10 cellular contexts compared by ENCODE assay signal in genomic region chr2:143183804-143184463, GRCh38. TPM values are rescaled to one million over a fixed set of nuclear protein-coding genes. Genes with fewer than 3 reads are reported as not detected.
DNase-seq lines count a peak whose midpoint lies in the region; ATAC-seq and TF ChIP-seq lines count a peak whose summit lies in the region.
"Had no signal": no experiment of that assay in that cellular context is flagged by ENCODE, and none has a peak within 500 bp of the region (broad histone marks: within the 10 kb centered on the region; RNA-seq: fewer than 3 reads in every experiment).

No MANE protein-coding gene starts in this region.

- peak overlapping the region in 7 of 10 donors; percentile 9 to 91 (median 20) for H3K27ac Mint-ChIP-seq in naive thymus-derived CD8-positive, alpha-beta T cell
- H3K27ac Mint-ChIP-seq in MCF 10A (ENCODE audit: low read depth, unreplicated experiment) = no peak overlapping the region
- H3K27ac Mint-ChIP-seq: dendritic cell treated with granulocyte-macrophage colony-stimulating factor and Interleukin-4, amounts not matched to agents 40 ng/mL and 50 ng/mL, for 4 days had no signal

- peaks cover 0 to 15% (median 5%) of the 10 kb centered on the region in 9 donors for H3K9me3 Mint-ChIP-seq in naive thymus-derived CD8-positive, alpha-beta T cell
- peaks cover 5% of the 10 kb centered on the region for H3K9me3 Mint-ChIP-seq in MCF 10A (ENCODE audit: unreplicated experiment)

- ATAC-seq in GM18520 (IDR thresholded peaks at IDR 0.05; ENCODE audit: unreplicated experiment) (peak; percentile 94), GM21360 (IDR thresholded peaks at IDR 0.05; ENCODE audit: unreplicated experiment) (peak; percentile 91), HG03045 (IDR thresholded peaks at IDR 0.05; ENCODE audit: unreplicated experiment) (peak; percentile 90), sciatic nerve (no peak)
- no peak for ATAC-seq in naive thymus-derived CD8-positive, alpha-beta T cell

- H3K4me1 Mint-ChIP-seq in naive thymus-derived CD8-positive, alpha-beta T cell = peaks cover 27 to 67% (median 63%) of the 10 kb centered on the region in 4 donors
- H3K4me1 Mint-ChIP-seq in MCF 10A (ENCODE audit: insufficient read depth, unreplicated experiment) = no peaks in the 10 kb centered on the region

- no peaks in the 10 kb centered on the region for H3K27me3 Mint-ChIP-seq in naive thymus-derived CD8-positive, alpha-beta T cell
- no peaks in the 10 kb centered on the region for H3K27me3 Mint-ChIP-seq in MCF 10A (ENCODE audit: insufficient read depth, unreplicated experiment)
- H3K27me3 Mint-ChIP-seq: dendritic cell treated with granulocyte-macrophage colony-stimulating factor and Interleukin-4, amounts not matched to agents 40 ng/mL and 50 ng/mL, for 4 days had no signal

- CTCF ChIA-PET in MCF 10A (lab: Yijun Ruan, JAX) = interaction anchor here (0.6 to 4.2 kb wide), 7 partner anchors 12 to 345 kb away, joined by 3 to 16 read pairs (median 5); no protein-coding TSS in a partner anchor

- H3K4me3 Mint-ChIP-seq in naive thymus-derived CD8-positive, alpha-beta T cell = peak overlapping the region in 2 of 10 donors; percentile 37 to 59
- H3K4me3 Mint-ChIP-seq in MCF 10A (ENCODE audit: unreplicated experiment) = no peak overlapping the region
- H3K4me3 Mint-ChIP-seq: dendritic cell treated with granulocyte-macrophage colony-stimulating factor and Interleukin-4, amounts not matched to agents 40 ng/mL and 50 ng/mL, for 4 days had no signal

- no TSS peak for BruUV-seq in MCF 10A (replicated peaks; lab: Mats Ljungman, UMichigan)

- TF ChIP-seq CTCF in MCF 10A (IDR thresholded peaks at IDR 0.05; ENCODE audit: unreplicated experiment) = no peak

- POLR2A ChIA-PET in naive thymus-derived CD8-positive, alpha-beta T cell (lab: Charles Lee) = interaction anchor here (1.6 kb wide), 1 partner anchor 9 kb away, joined by 4 read pairs; no protein-coding TSS in a partner anchor
- POLR2A ChIA-PET in MCF 10A (lab: Yijun Ruan, JAX) = no interaction called here

- intact Hi-C loops in MCF 10A (cut with micrococcal nuclease) (no loop called here), sciatic nerve (cut with DNase I) (no loop called here)

- no peak for DNase-seq in naive thymus-derived CD8-positive, alpha-beta T cell
- DNase-seq in cerebellar cortex (ENCODE audit: low spot score) (no peak), MCF 10A (ENCODE audit: unreplicated experiment) (no peak), OCI-M1 (lab: John Stamatoyannopoulos, UW) (no peak), sciatic nerve (ENCODE audit: low spot score) (no peak)
- DNase-seq: Kasumi-1 had no signal

- H3K36me3 Mint-ChIP-seq in naive thymus-derived CD8-positive, alpha-beta T cell = peaks cover 16 to 40% (median 28%) of the 10 kb centered on the region in 3 donors
- no peaks in the 10 kb centered on the region for H3K36me3 Mint-ChIP-seq in MCF 10A (ENCODE audit: insufficient read depth, unreplicated experiment)

RNA-seq across cellular contexts. Expression of gene ARHGAP15, which starts 54.7 kb away (rescaled TPM):
- 100 to 1,000 TPM; 130 to 134 TPM for total RNA-seq in naive thymus-derived CD8-positive, alpha-beta T cell
- polyA plus RNA-seq in naive thymus-derived CD8-positive, alpha-beta T cell = 100 to 1,000 TPM; 217 to 299 (median 253) TPM
- 0.61 TPM in 1 of 2 replicates, not detected in the other for total RNA-seq in MCF 10A (2022)
- total RNA-seq in sciatic nerve = 119 TPM

Comparison
In these comparisons a context has a peak if more than half of its experiments do, and no peak if none do; other contexts are left out.
1. ATAC-seq: peak in GM18520 (single experiment), GM21360 (single experiment) and HG03045 (single experiment); none in naive thymus-derived CD8-positive, alpha-beta T cell (0 of 2) and sciatic nerve (single experiment).
2. RNA of gene ARHGAP15, which starts 54.7 kb away (total RNA-seq): 130 to 134 TPM in naive thymus-derived CD8-positive, alpha-beta T cell and 119 TPM in sciatic nerve (single experiment); 0.61 TPM in MCF 10A; every median in the first group is over 10 times any median in the second.